ENCODE assay signal across 13 cellular contexts in the genomic region with DNA sequence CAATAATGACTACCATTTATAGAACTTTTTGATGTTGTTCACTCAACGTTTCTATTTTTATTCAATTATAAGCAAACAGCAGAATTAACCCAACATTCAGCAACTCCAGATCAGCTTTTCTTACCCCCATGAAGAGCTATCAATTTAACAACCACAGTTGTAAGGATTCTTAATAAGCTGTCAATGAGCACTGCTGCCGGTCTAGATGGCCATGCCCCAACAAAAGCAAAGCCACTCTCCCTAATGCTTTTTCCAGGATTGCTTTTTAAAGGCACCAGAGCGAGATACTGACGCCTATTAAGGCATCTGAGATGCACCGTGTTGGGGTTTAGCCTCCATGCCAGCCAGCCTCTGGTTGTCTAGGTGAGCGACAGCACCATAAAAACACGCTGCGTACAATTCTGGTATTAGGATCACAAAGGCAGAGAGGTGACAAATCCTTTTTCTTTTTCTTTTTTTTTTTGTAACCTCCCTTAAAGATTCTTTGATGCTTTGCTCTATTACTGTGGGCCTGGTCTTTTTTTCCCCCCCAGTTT. TPM values are rescaled to one million over a fixed set of nuclear protein-coding genes. Genes with fewer than 3 reads are reported as not detected.
DNase-seq lines count a peak whose midpoint lies in the region; ATAC-seq and TF ChIP-seq lines count a peak whose summit lies in the region.
"Had no signal": no experiment of that assay in that cellular context is flagged by ENCODE, and none has a peak within 500 bp of the region (broad histone marks: within the 10 kb centered on the region; RNA-seq: fewer than 3 reads in every experiment).

No MANE protein-coding gene starts in this region.

- peak overlapping the region; percentile 92 for H3K27ac Mint-ChIP-seq in activated naive CD4-positive, alpha-beta T cell treated with anti-CD3 and anti-CD28 coated beads for 36 hours
- H3K27ac Mint-ChIP-seq in natural killer cell treated with Interleukin-12 subunit alpha and Interleukin-12 subunit beta and Interleukin-15 and Interleukin-18, amount 100 ng/mL, for 72 hours = peak overlapping the region; percentile 94 to 96
- H3K27ac Mint-ChIP-seq in mesothelial cell of epicardium = no peak overlapping the region

- peaks cover 92% of the 10 kb centered on the region for H3K79me2 ChIP-seq in DOHH2 (ENCODE audit: control insufficient read depth, low read length)
- peaks cover 45% of the 10 kb centered on the region for H3K79me2 ChIP-seq in OCI-LY3 (ENCODE audit: low read length)

- H2AFZ ChIP-seq in OCI-LY3 (ENCODE audit: low read depth, low read length) = no peak overlapping the region

- H3K4me3 Mint-ChIP-seq in activated naive CD4-positive, alpha-beta T cell treated with anti-CD3 and anti-CD28 coated beads for 36 hours = peak overlapping the region; percentile 63
- peak overlapping the region; percentile 65 for H3K4me3 Mint-ChIP-seq in natural killer cell treated with Interleukin-12 subunit alpha and Interleukin-12 subunit beta and Interleukin-15 and Interleukin-18, amount 100 ng/mL, for 72 hours
- H3K4me3 Mint-ChIP-seq in mesothelial cell of epicardium = no peak overlapping the region

- H3K27ac ChIP-seq in DOHH2 (ENCODE audit: low read depth, low read length) (peak overlapping the region; percentile 98), OCI-LY3 (ENCODE audit: low read length) (peak overlapping the region; percentile 94)
- H3K27ac ChIP-seq: VCaP had no signal

- peak overlapping the region; percentile 45 for H3K9ac ChIP-seq in OCI-LY3 (ENCODE audit: low read length)

- intact Hi-C loops in activated naive CD4-positive, alpha-beta T cell treated with anti-CD3 and anti-CD28 coated beads for 36 hours (cut with micrococcal nuclease) = loop anchor here (2.0 kb wide), 1 partner anchor 520 kb away; no protein-coding TSS in a partner anchor

- H3F3A ChIP-seq in DOHH2 (ENCODE audit: control insufficient read depth, insufficient read depth) = peaks cover 86% of the 10 kb centered on the region

- no peak for TF ChIP-seq CTCF in DOHH2 (IDR thresholded peaks at IDR 0.05; ENCODE audit: low read depth, low read length, poor library complexity, severe bottlenecking)
- TF ChIP-seq CTCF in OCI-LY3 (IDR thresholded peaks at IDR 0.05; ENCODE audit: low read depth, low read length) = no peak
- TF ChIP-seq CTCF in mesothelial cell of epicardium (IDR thresholded peaks at IDR 0.05; ENCODE audit: unreplicated experiment) = no peak

- H3K9me3 Mint-ChIP-seq in activated naive CD4-positive, alpha-beta T cell treated with anti-CD3 and anti-CD28 coated beads for 36 hours = no peaks in the 10 kb centered on the region
- peaks cover 2% of the 10 kb centered on the region for H3K9me3 Mint-ChIP-seq in natural killer cell treated with Interleukin-12 subunit alpha and Interleukin-12 subunit beta and Interleukin-15 and Interleukin-18, amount 100 ng/mL, for 72 hours
- no peaks in the 10 kb centered on the region for H3K9me3 Mint-ChIP-seq in mesothelial cell of epicardium

- H3K27me3 ChIP-seq in DOHH2 (ENCODE audit: control insufficient read depth, low read length) (no peaks in the 10 kb centered on the region), OCI-LY3 (ENCODE audit: low read depth, low read length) (no peaks in the 10 kb centered on the region)

- no peak for ATAC-seq in natural killer cell treated with Interleukin-12 subunit alpha and Interleukin-12 subunit beta and Interleukin-15 and Interleukin-18, amount 100 ng/mL, for 72 hours
- no peak for ATAC-seq in HG03457 (IDR thresholded peaks at IDR 0.05; ENCODE audit: unreplicated experiment)
- ATAC-seq: Panc1 had no signal

- H3K36me3 ChIP-seq in DOHH2 (ENCODE audit: control insufficient read depth, low read length) (peaks cover 73% of the 10 kb centered on the region), OCI-LY3 (replicated peaks; ENCODE audit: low read depth, low read length) (peaks cover 29% of the 10 kb centered on the region)

- no peaks in the 10 kb centered on the region for H3K9me2 ChIP-seq in DOHH2 (replicated peaks; ENCODE audit: control insufficient read depth, low read length)

- H3K27me3 Mint-ChIP-seq in activated naive CD4-positive, alpha-beta T cell treated with anti-CD3 and anti-CD28 coated beads for 36 hours (ENCODE audit: low read depth) = no peaks in the 10 kb centered on the region
- H3K27me3 Mint-ChIP-seq in natural killer cell treated with Interleukin-12 subunit alpha and Interleukin-12 subunit beta and Interleukin-15 and Interleukin-18, amount 100 ng/mL, for 72 hours = no peaks in the 10 kb centered on the region
- no peaks in the 10 kb centered on the region for H3K27me3 Mint-ChIP-seq in mesothelial cell of epicardium (ENCODE audit: low read depth)

- H3K4me2 ChIP-seq in DOHH2 (ENCODE audit: low read length) (peak overlapping the region; percentile 69), OCI-LY3 (ENCODE audit: low read length) (peak overlapping the region; percentile 60)

- no peaks in the 10 kb centered on the region for H3K9me3 ChIP-seq in DOHH2 (ENCODE audit: control insufficient read depth, insufficient read depth, low read length)
- no peaks in the 10 kb centered on the region for H3K9me3 ChIP-seq in OCI-LY3 (ENCODE audit: insufficient read depth, low read length)
- H3K9me3 ChIP-seq: Caco-2 had no signal

- H3K4me1 ChIP-seq in DOHH2 (ENCODE audit: control insufficient read depth, low read length) = peaks cover 97% of the 10 kb centered on the region
- H3K4me1 ChIP-seq in OCI-LY3 (ENCODE audit: low read length) = peaks cover 80% of the 10 kb centered on the region
- H3K4me1 ChIP-seq: Caco-2 had no signal

- peaks cover 88% of the 10 kb centered on the region for H3K4me1 Mint-ChIP-seq in activated naive CD4-positive, alpha-beta T cell treated with anti-CD3 and anti-CD28 coated beads for 36 hours (ENCODE audit: low read depth)
- peaks cover 67 to 79% of the 10 kb centered on the region in 2 donors for H3K4me1 Mint-ChIP-seq in natural killer cell treated with Interleukin-12 subunit alpha and Interleukin-12 subunit beta and Interleukin-15 and Interleukin-18, amount 100 ng/mL, for 72 hours (ENCODE audit: low read depth in 2 of 2)
- H3K4me1 Mint-ChIP-seq in mesothelial cell of epicardium = peaks cover 39% of the 10 kb centered on the region

- H4K20me1 ChIP-seq in DOHH2 (ENCODE audit: control insufficient read depth, insufficient read depth, low read depth, low read length) (no peaks in the 10 kb centered on the region), OCI-LY3 (ENCODE audit: insufficient read depth, low read length) (no peaks in the 10 kb centered on the region)

- CTCF ChIA-PET in activated naive CD4-positive, alpha-beta T cell treated with anti-CD3 and anti-CD28 coated beads for 36 hours (lab: Charles Lee) = interaction anchor here (0.7 to 1.9 kb wide), 5 partner anchors 11 to 159 kb away, joined by 3 to 10 read pairs (median 4); no protein-coding TSS in a partner anchor

- peak; percentile 38 for DNase-seq in activated naive CD4-positive, alpha-beta T cell treated with anti-CD3 and anti-CD28 coated beads for 36 hours
- DNase-seq in natural killer cell treated with Interleukin-12 subunit alpha and Interleukin-12 subunit beta and Interleukin-15 and Interleukin-18, amount 100 ng/mL, for 72 hours (ENCODE audit: low spot score) = no peak
- DNase-seq in NCI-H1694 (lab: John Stamatoyannopoulos, UW) (no peak), NCI-H345 treated with DMSO at 0.1 percent for 48 hours (lab: John Stamatoyannopoulos, UW; ENCODE audit: unreplicated experiment) (no peak), mesothelial cell of epicardium (ENCODE audit: low spot score in 2 of 2, unreplicated experiment in 2 of 2) (no peak)
- DNase-seq: Caco-2, erythroblast, NCI-H187 had no signal

- peaks cover 61% of the 10 kb centered on the region for H3K36me3 Mint-ChIP-seq in activated naive CD4-positive, alpha-beta T cell treated with anti-CD3 and anti-CD28 coated beads for 36 hours (ENCODE audit: low read depth)
- H3K36me3 Mint-ChIP-seq in natural killer cell treated with Interleukin-12 subunit alpha and Interleukin-12 subunit beta and Interleukin-15 and Interleukin-18, amount 100 ng/mL, for 72 hours = peaks cover 28% of the 10 kb centered on the region
- no peaks in the 10 kb centered on the region for H3K36me3 Mint-ChIP-seq in mesothelial cell of epicardium

- H3K4me3 ChIP-seq in DOHH2 (ENCODE audit: low read length) (peak overlapping the region; percentile 62), OCI-LY3 (ENCODE audit: low read length) (peak overlapping the region; percentile 44)

RNA-seq across cellular contexts. Expression of gene PTPRC, which starts 39.5 kb away (rescaled TPM):
- total RNA-seq in activated naive CD4-positive, alpha-beta T cell treated with anti-CD3 and anti-CD28 coated beads for 36 hours = 100 to 1,000 TPM; 689 to 714 TPM
- total RNA-seq in natural killer cell treated with Interleukin-12 subunit alpha and Interleukin-12 subunit beta and Interleukin-15 and Interleukin-18, amount 100 ng/mL, for 72 hours = 100 to 1,000 TPM; 334 to 761 TPM
- total RNA-seq in mesothelial cell of epicardium = not detected in 3 replicates

Comparison
In these comparisons a context has a peak if more than half of its experiments do, and no peak if none do; other contexts are left out.
1. RNA of gene PTPRC, which starts 39.5 kb away (total RNA-seq): 334 to 761 TPM in natural killer cell treated with Interleukin-12 subunit alpha and Interleukin-12 subunit beta and Interleukin-15 and Interleukin-18, amount 100 ng/mL, for 72 hours and 689 to 714 TPM in activated naive CD4-positive, alpha-beta T cell treated with anti-CD3 and anti-CD28 coated beads for 36 hours; not detected in mesothelial cell of epicardium; every median in the first group is over 100 times any median in the second.